Comparison of ENCODE assay signal across 17 cellular contexts in the genomic region with DNA sequence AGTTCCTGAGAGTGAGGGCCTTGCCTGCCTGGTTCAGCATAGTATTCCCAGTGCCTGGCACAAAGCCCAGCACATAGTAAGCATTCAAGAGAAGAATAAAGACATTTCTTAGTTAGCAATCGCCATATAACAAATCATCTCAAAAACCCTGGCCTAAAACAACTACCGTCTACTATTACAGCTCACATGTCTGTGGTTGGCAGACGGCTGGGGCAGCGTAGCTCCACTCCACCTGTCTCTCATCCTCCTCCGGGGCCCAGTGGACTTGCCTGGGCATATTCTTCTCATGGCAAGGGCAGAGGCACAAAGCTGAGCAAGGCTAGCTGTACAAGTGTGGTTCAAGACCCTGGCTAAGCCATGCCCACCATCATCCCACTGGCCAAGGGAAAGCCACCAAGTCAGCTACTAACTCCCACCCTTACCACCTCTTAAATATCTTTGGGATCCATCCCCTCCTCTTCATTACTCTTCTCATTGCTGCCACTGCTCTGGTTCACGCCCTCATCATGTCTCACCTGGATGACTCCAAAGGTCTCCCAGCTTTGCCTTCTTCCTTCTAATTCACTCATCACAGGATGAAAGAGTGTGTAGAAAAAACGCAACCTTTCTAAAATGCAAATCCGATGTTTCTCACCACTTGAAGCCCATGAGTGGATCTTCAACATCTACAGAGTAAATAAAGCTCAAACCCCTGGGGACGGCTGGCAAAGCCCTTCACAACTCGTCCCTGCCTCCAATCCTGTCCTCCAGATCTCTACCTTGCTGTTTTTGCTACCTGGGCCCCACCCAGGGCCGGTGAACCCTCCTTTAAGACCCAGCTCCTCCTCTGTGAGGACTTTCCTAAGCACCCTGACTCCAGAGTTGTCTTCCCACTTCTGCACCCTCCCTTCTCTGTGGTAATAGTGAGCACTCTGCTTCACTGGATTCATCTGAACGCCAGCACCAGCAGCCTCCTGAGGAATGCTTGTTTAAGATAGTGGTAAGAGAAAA. TPM values are rescaled to one million over a fixed set of nuclear protein-coding genes. Genes with fewer than 3 reads are reported as not detected.
A peak's percentile ranks its signal among the peaks of the same experiment; 100 is the strongest.
DNase-seq lines count a peak whose midpoint lies in the region; ATAC-seq, FAIRE-seq and TF ChIP-seq lines count a peak whose summit lies in the region.
"Had no signal": no experiment of that assay in that cellular context is flagged by ENCODE, and none has a peak within 500 bp of the region (broad histone marks: within the 10 kb centered on the region; RNA-seq: fewer than 3 reads in every experiment).

No MANE protein-coding gene starts in this region.

- peak overlapping the region; percentile 32 for H3K27ac Mint-ChIP-seq in activated CD4-positive, alpha-beta T cell treated with anti-CD3 and anti-CD28 coated beads, Interleukin-2, amount 10 ng/mL, durations not matched to agents 7 days and 5 days
- peak overlapping the region in 3 of 5 experiments; percentile 71 to 94 (median 86) for H3K27ac Mint-ChIP-seq in brain

- H3K27ac ChIP-seq in small intestine (ENCODE audit: low read depth in 1 of 2, low read length in 1 of 2) = peak overlapping the region; percentile 3 to 25
- H3K27ac ChIP-seq: tibial artery, WERI-Rb-1 had no signal

- no peak for DNase-seq in activated CD4-positive, alpha-beta T cell treated with anti-CD3 and anti-CD28 coated beads, Interleukin-2, amount 10 ng/mL, durations not matched to agents 7 days and 5 days
- DNase-seq in activated CD4-positive, alpha-beta T cell treated with anti-CD3 and anti-CD28 coated beads for 48 hours = no peak
- DNase-seq in NCI-H2107 (lab: John Stamatoyannopoulos, UW) (peak; percentile 92), small intestine (peak; percentile 73), HAP-1 (ENCODE audit: low spot score in 2 of 2) (no peak)
- DNase-seq: activated T-cell treated with anti-CD3 and anti-CD28 coated beads, Interleukin-2, amount 50 U/mL, for 48 hours; NCI-H82; tibial artery; WERI-Rb-1 had no signal

- CTCF ChIA-PET in activated CD4-positive, alpha-beta T cell treated with anti-CD3 and anti-CD28 coated beads, Interleukin-2, amount 10 ng/mL, durations not matched to agents 7 days and 5 days (lab: Charles Lee) = interaction anchor here (0.6 to 0.8 kb wide), 2 partner anchors 10 to 13 kb away, joined by 3 read pairs; no protein-coding TSS in a partner anchor

- H3K4me3 ChIP-seq in small intestine (ENCODE audit: low read depth in 1 of 2, low read length in 2 of 2) (no peak overlapping the region), HAP-1 (no peak overlapping the region)
- H3K4me3 ChIP-seq: A549, GM12878, tibial artery had no signal

- H3K27me3 Mint-ChIP-seq in activated CD4-positive, alpha-beta T cell treated with anti-CD3 and anti-CD28 coated beads, Interleukin-2, amount 10 ng/mL, durations not matched to agents 7 days and 5 days = no peaks in the 10 kb centered on the region
- H3K27me3 Mint-ChIP-seq in brain = peaks cover 5% of the 10 kb centered on the region
- H3K27me3 Mint-ChIP-seq: IgD-negative memory B cell had no signal

- H3K4me1 ChIP-seq in small intestine (ENCODE audit: control insufficient read depth in 2 of 2, insufficient read depth in 1 of 2, low read depth in 1 of 2, low read length in 1 of 2) (peaks cover 0 to 2% of the 10 kb centered on the region in 2 donors), HAP-1 (no peaks in the 10 kb centered on the region)
- H3K4me1 ChIP-seq: A549 had no signal

- POLR2A ChIA-PET in activated CD4-positive, alpha-beta T cell treated with anti-CD3 and anti-CD28 coated beads, Interleukin-2, amount 10 ng/mL, durations not matched to agents 7 days and 5 days (lab: Charles Lee) = interaction anchor here (0.5 kb wide), 1 partner anchor 246 kb away, joined by 3 read pairs; no protein-coding TSS in a partner anchor

- FAIRE-seq in small intestine (lab: Jason Lieb, UNC) = no peak
- FAIRE-seq: A549, colon, GM12878, H54 had no signal

- peaks cover 8% of the 10 kb centered on the region for H3K36me3 Mint-ChIP-seq in activated CD4-positive, alpha-beta T cell treated with anti-CD3 and anti-CD28 coated beads, Interleukin-2, amount 10 ng/mL, durations not matched to agents 7 days and 5 days (ENCODE audit: low read depth)
- no peaks in the 10 kb centered on the region for H3K36me3 Mint-ChIP-seq in brain

- no peak for ATAC-seq in HG02884 (IDR thresholded peaks at IDR 0.05; ENCODE audit: unreplicated experiment)
- ATAC-seq in HG02571 (IDR thresholded peaks at IDR 0.05; ENCODE audit: unreplicated experiment) = no peak
- ATAC-seq: A549, GM12878 had no signal

- no peaks in the 10 kb centered on the region for H3K27me3 ChIP-seq in small intestine (ENCODE audit: control insufficient read depth in 2 of 2, insufficient read depth in 2 of 2, low read length in 2 of 2)
- H3K27me3 ChIP-seq in HAP-1 (ENCODE audit: low read depth) = no peaks in the 10 kb centered on the region
- H3K27me3 ChIP-seq: tibial artery had no signal

- WGBS in small intestine, 3 donors = 51 to 77% (median 64%) methylated on average over 12 of the region's 12 CpGs

- in situ Hi-C loops in HAP-1 (cut with MboI; ENCODE audit: low sequenced_read_pairs) = no loop called here

- H3K9me3 ChIP-seq in small intestine (ENCODE audit: control insufficient read depth, low read depth) (no peaks in the 10 kb centered on the region), HAP-1 (no peaks in the 10 kb centered on the region)
- H3K9me3 ChIP-seq: A549, tibial artery had no signal

- H3K9me3 Mint-ChIP-seq in activated CD4-positive, alpha-beta T cell treated with anti-CD3 and anti-CD28 coated beads, Interleukin-2, amount 10 ng/mL, durations not matched to agents 7 days and 5 days = no peaks in the 10 kb centered on the region
- no peaks in the 10 kb centered on the region for H3K9me3 Mint-ChIP-seq in brain
- H3K9me3 Mint-ChIP-seq: IgD-negative memory B cell had no signal

- H3K4me1 Mint-ChIP-seq in activated CD4-positive, alpha-beta T cell treated with anti-CD3 and anti-CD28 coated beads, Interleukin-2, amount 10 ng/mL, durations not matched to agents 7 days and 5 days = peaks cover 11% of the 10 kb centered on the region
- H3K4me1 Mint-ChIP-seq in brain = peaks cover 32% of the 10 kb centered on the region

- H3K36me3 ChIP-seq in small intestine (ENCODE audit: control insufficient read depth in 2 of 2, insufficient read depth in 2 of 2, low read length in 2 of 2) = peaks cover 2 to 3% of the 10 kb centered on the region in 2 donors
- H3K36me3 ChIP-seq in HAP-1 (replicated peaks) = no peaks in the 10 kb centered on the region
- H3K36me3 ChIP-seq: tibial artery, WERI-Rb-1 had no signal

- H3K4me3 Mint-ChIP-seq in activated CD4-positive, alpha-beta T cell treated with anti-CD3 and anti-CD28 coated beads, Interleukin-2, amount 10 ng/mL, durations not matched to agents 7 days and 5 days = no peak overlapping the region
- H3K4me3 Mint-ChIP-seq in brain = no peak overlapping the region
- H3K4me3 Mint-ChIP-seq: IgD-negative memory B cell had no signal

- TF ChIP-seq CTCF in brain (conservative IDR thresholded peaks at IDR 0.05) = no peak

RNA-seq across cellular contexts. Expression of gene TMEM229B, which starts 10.3 kb away (rescaled TPM):
- 10 to 100 TPM; 24.3 to 25.1 TPM for total RNA-seq in activated CD4-positive, alpha-beta T cell treated with anti-CD3 and anti-CD28 coated beads, Interleukin-2, amount 10 ng/mL, durations not matched to agents 7 days and 5 days
- polyA plus RNA-seq in brain (ENCODE audit: insufficient read depth, low read depth, low replicate concordance) (15.3 TPM), small intestine (10 to 100 TPM in 2 of 3 donors, 1 to 10 TPM in 1; 6.5 to 27.5 (median 11.4) TPM)

RNA-seq across cellular contexts. Expression of gene PLEKHH1, which starts 54.9 kb away (rescaled TPM):
- under 1 TPM; 0.29 to 0.50 TPM for total RNA-seq in activated CD4-positive, alpha-beta T cell treated with anti-CD3 and anti-CD28 coated beads, Interleukin-2, amount 10 ng/mL, durations not matched to agents 7 days and 5 days
- 43.3 TPM for polyA plus RNA-seq in brain (ENCODE audit: insufficient read depth, low read depth, low replicate concordance)
- polyA plus RNA-seq in small intestine = 10 to 100 TPM; 21.5 to 65.5 (median 29.5) TPM
- polyA plus RNA-seq: IgD-negative memory B cell had no signal

Comparison
In these comparisons a context has a peak if more than half of its experiments do, and no peak if none do; other contexts are left out.
1. DNase-seq: peak in NCI-H2107 (single experiment) and small intestine (single experiment); none in activated CD4-positive, alpha-beta T cell treated with anti-CD3 and anti-CD28 coated beads, Interleukin-2, amount 10 ng/mL, durations not matched to agents 7 days and 5 days (single experiment), activated CD4-positive, alpha-beta T cell treated with anti-CD3 and anti-CD28 coated beads for 48 hours (single experiment) and HAP-1 (0 of 2).